ENCODE assay signal across 8 cellular contexts in the genomic region with DNA sequence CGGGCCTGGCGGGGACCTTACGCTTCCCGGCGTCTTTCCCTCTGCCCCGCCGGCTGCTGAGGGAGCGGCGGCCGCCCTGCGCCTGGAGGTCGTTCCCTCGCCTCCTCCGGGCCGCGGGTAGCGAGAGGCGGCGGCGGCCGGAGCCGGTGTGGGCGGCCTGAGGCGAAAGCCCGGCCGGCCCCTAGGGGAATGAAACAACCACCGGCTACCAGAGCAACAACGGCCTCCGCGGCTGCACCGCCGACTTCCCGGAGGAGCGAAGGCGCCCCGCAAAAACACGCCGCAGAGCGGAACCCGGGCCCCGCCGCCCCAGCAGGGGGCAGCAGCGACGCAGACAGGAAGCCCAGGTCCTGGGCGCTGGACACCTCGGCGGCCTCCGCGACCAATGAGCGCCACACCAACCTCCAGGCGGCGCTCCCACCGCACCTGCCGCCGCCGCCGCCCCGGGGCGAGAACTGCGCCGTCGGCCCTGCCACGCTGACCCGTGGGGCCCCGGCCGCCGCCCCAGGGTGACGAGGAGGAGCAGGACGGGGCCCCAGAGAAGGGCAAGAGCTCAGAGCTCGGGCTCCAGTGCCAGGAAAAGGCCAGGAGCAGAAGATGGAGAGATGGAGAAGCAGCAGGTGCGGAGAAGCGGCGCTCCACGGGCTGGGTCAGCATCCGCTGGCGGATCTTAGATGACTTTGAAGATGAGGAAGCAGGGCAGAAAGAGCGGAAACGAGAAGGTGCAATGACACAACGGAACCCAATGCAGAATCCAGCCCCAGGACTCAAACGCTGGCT. TPM values are rescaled to one million over a fixed set of nuclear protein-coding genes. Genes with fewer than 3 reads are reported as not detected.
DNase-seq lines count a peak whose midpoint lies in the region; ATAC-seq, FAIRE-seq and TF ChIP-seq lines count a peak whose summit lies in the region.

No MANE protein-coding gene starts in this region.

- peak; percentile 98 for ATAC-seq in GM21390 (IDR thresholded peaks at IDR 0.05; ENCODE audit: unreplicated experiment)

- H2AFZ ChIP-seq in neural cell (ENCODE audit: low read depth, low read length), result no peak overlapping the region

- H3F3A ChIP-seq in neural cell (ENCODE audit: insufficient read depth, low read length, poor library complexity, severe bottlenecking), result no peaks in the 10 kb centered on the region

- TF ChIP-seq CTCF in neural cell (IDR thresholded peaks at IDR 0.05; ENCODE audit: poor library complexity, severe bottlenecking), result peak; percentile 83

- H4K20me1 ChIP-seq in neural cell (ENCODE audit: insufficient read depth), result no peaks in the 10 kb centered on the region

- peak overlapping the region; percentile 50 for H3K9ac ChIP-seq in neural cell (ENCODE audit: low read length)

- no peaks in the 10 kb centered on the region for H3K9me3 Mint-ChIP-seq in activated T-helper 2 cell treated with anti-CD3 and anti-CD28 coated beads, Interferon-gamma antibody, Interleukin-2, Interleukin-4, amounts not matched to agents 10 μg/mL and 5 μg/mL and 100 μg/mL, durations not matched to agents 14 hours and 24 hours and 36 hours

- H3K4me2 ChIP-seq in neural cell (ENCODE audit: low read length), result peak overlapping the region; percentile 2

- peaks cover 6% of the 10 kb centered on the region for H3K4me1 Mint-ChIP-seq in activated T-helper 2 cell treated with anti-CD3 and anti-CD28 coated beads, Interferon-gamma antibody, Interleukin-2, Interleukin-4, amounts not matched to agents 10 μg/mL and 5 μg/mL and 100 μg/mL, durations not matched to agents 14 hours and 24 hours and 36 hours (ENCODE audit: low read depth)

- DNase-seq in DMS114 treated with DMSO at 0.1 percent for 48 hours (lab: John Stamatoyannopoulos, UW; ENCODE audit: unreplicated experiment), result peak; percentile 63
- peak; percentile 84 for DNase-seq in HTR-8/SVneo (ENCODE audit: insufficient read length, low spot score)
- DNase-seq in RCC 7860 (ENCODE audit: low spot score), result peak; percentile 74
- DNase-seq in activated T-helper 2 cell treated with anti-CD3 and anti-CD28 coated beads, Interferon-gamma antibody, Interleukin-2, Interleukin-4, amounts not matched to agents 10 μg/mL and 5 μg/mL and 100 μg/mL, durations not matched to agents 14 hours and 24 hours and 36 hours (ENCODE audit: low spot score), result peak; percentile 76
- DNase-seq in fibroblast of the conjunctiva (ENCODE audit: low read depth), result peak; percentile 63
- DNase-seq in stromal cell of bone marrow (ENCODE audit: low read depth), result peak; percentile 48

- peak overlapping the region; percentile 68 for H3K4me3 ChIP-seq in neural cell (ENCODE audit: low read length)

- H3K36me3 ChIP-seq in neural cell (ENCODE audit: insufficient read depth, low read length), result no peaks in the 10 kb centered on the region

- no peaks in the 10 kb centered on the region for H3K27me3 ChIP-seq in neural cell (ENCODE audit: insufficient read depth, low read depth, low read length)

- H3K27ac Mint-ChIP-seq in activated T-helper 2 cell treated with anti-CD3 and anti-CD28 coated beads, Interferon-gamma antibody, Interleukin-2, Interleukin-4, amounts not matched to agents 10 μg/mL and 5 μg/mL and 100 μg/mL, durations not matched to agents 14 hours and 24 hours and 36 hours, result peak overlapping the region; percentile 43

- H3K27ac ChIP-seq in neural cell (ENCODE audit: low read length), result no peak overlapping the region

- no peak for FAIRE-seq in HTR-8/SVneo (lab: Jason Lieb, UNC)
- no peak for FAIRE-seq in RCC 7860 (lab: Jason Lieb, UNC)

- intact Hi-C loops in activated T-helper 2 cell treated with anti-CD3 and anti-CD28 coated beads, Interferon-gamma antibody, Interleukin-2, Interleukin-4, amounts not matched to agents 10 μg/mL and 5 μg/mL and 100 μg/mL, durations not matched to agents 14 hours and 24 hours and 36 hours (cut with micrococcal nuclease), result loop anchor here (1.0 to 5.0 kb wide), 5 partner anchors 51 to 180 kb away; a partner anchor contains a TSS

- H3K27me3 Mint-ChIP-seq in activated T-helper 2 cell treated with anti-CD3 and anti-CD28 coated beads, Interferon-gamma antibody, Interleukin-2, Interleukin-4, amounts not matched to agents 10 μg/mL and 5 μg/mL and 100 μg/mL, durations not matched to agents 14 hours and 24 hours and 36 hours (ENCODE audit: low read depth), result peaks cover 40% of the 10 kb centered on the region

- TF ChIP-seq RAD21 in neural cell (conservative IDR thresholded peaks at IDR 0.05), result peak; percentile 64

- H3K9me2 ChIP-seq in neural cell (ENCODE audit: insufficient read depth, low read length), result no peaks in the 10 kb centered on the region

- H3K4me3 Mint-ChIP-seq in activated T-helper 2 cell treated with anti-CD3 and anti-CD28 coated beads, Interferon-gamma antibody, Interleukin-2, Interleukin-4, amounts not matched to agents 10 μg/mL and 5 μg/mL and 100 μg/mL, durations not matched to agents 14 hours and 24 hours and 36 hours (ENCODE audit: low read depth), result peak overlapping the region; percentile 79

- no peaks in the 10 kb centered on the region for H3K79me2 ChIP-seq in neural cell (replicated peaks; ENCODE audit: insufficient read depth, low read length)

- TF ChIP-seq EP300 in neural cell (conservative IDR thresholded peaks at IDR 0.05; ENCODE audit: poor library complexity, severe bottlenecking), result no peak

- H3K9me3 ChIP-seq in neural cell (ENCODE audit: low read length), result no peaks in the 10 kb centered on the region

- no peaks in the 10 kb centered on the region for H3K36me3 Mint-ChIP-seq in activated T-helper 2 cell treated with anti-CD3 and anti-CD28 coated beads, Interferon-gamma antibody, Interleukin-2, Interleukin-4, amounts not matched to agents 10 μg/mL and 5 μg/mL and 100 μg/mL, durations not matched to agents 14 hours and 24 hours and 36 hours (ENCODE audit: low read depth)

TF ChIP-seq in neural cell, 6 proteins besides CTCF, POLR2A, EP300 and RAD21:
- no peak for TF ChIP-seq EZH2 (IDR thresholded peaks at IDR 0.05; ENCODE audit: borderline replicate concordance, insufficient read depth, low read length, poor library complexity, severe bottlenecking)
- no peak for TF ChIP-seq POLR2AphosphoS5 (IDR thresholded peaks at IDR 0.05)
- TF ChIP-seq SMC3 (conservative IDR thresholded peaks at IDR 0.05; ENCODE audit: poor library complexity), result peak; percentile 70
- TF ChIP-seq MXI1 (conservative IDR thresholded peaks at IDR 0.05; ENCODE audit: poor library complexity, severe bottlenecking), result peak; percentile 31

RNA-seq across cellular contexts. Expression of a gene that starts 10.4 kb away (rescaled TPM):
- total RNA-seq in activated T-helper 2 cell treated with anti-CD3 and anti-CD28 coated beads, Interferon-gamma antibody, Interleukin-2, Interleukin-4, amounts not matched to agents 10 μg/mL and 5 μg/mL and 100 μg/mL, durations not matched to agents 14 hours and 24 hours and 36 hours, result not detected in 2 replicates
- polyA plus RNA-seq in neural cell, result not detected in 2 replicates
- not detected in 2 replicates for polyA minus RNA-seq in neural cell
